Comparison of ENCODE assay signal across 28 cellular contexts in genomic region chr11:111384494-111384893, GRCh38. TPM values are rescaled to one million over a fixed set of nuclear protein-coding genes. Genes with fewer than 3 reads are reported as not detected.
"Had no signal": no experiment of that assay in that cellular context is flagged by ENCODE, and none has a peak within 500 bp of the region (broad histone marks: within the 10 kb centered on the region; RNA-seq: fewer than 3 reads in every experiment).

No MANE protein-coding gene starts in this region.

- FAIRE-seq: K562 had no signal

- H3K9me3 ChIP-seq: adrenal gland, ascending aorta, body of pancreas had no signal

- H3K27me3 ChIP-seq: adrenal gland, ascending aorta, body of pancreas, cardiac muscle cell had no signal

- H3K36me3 ChIP-seq: adrenal gland, ascending aorta, cardiac muscle cell had no signal

- ATAC-seq: activated T-cell treated with anti-CD3 and anti-CD28 coated beads, Interleukin-2, amount 50 U/mL, for 72 hours; body of pancreas; K562; T-cell had no signal

- H3K27ac ChIP-seq: adrenal gland, ascending aorta, body of pancreas, cardiac muscle cell, VCaP had no signal

- H3K4me3 ChIP-seq: adrenal gland, ascending aorta, body of pancreas, cardiac muscle cell, K562 had no signal

- DNase-seq: activated CD4-positive, alpha-beta memory T cell treated with anti-CD3 and anti-CD28 coated beads, Interleukin-2, amount 10 ng/mL, durations not matched to agents 7 days and 5 days; activated CD4-positive, alpha-beta T cell treated with anti-CD3 and anti-CD28 coated beads, Interleukin-2, amount 10 ng/mL, durations not matched to agents 7 days and 5 days; activated CD4-positive, CD25-positive, alpha-beta regulatory T cell; activated gamma-delta T cell treated with Interleukin-2 at 50 U/mL for 16 hours; activated naive CD4-positive, alpha-beta T cell treated with anti-CD3 and anti-CD28 coated beads, Interleukin-2, amount 10 ng/mL, durations not matched to agents 7 days and 5 days; activated naive CD8-positive, alpha-beta T cell treated with anti-CD3 and anti-CD28 coated beads for 36 hours; activated T-cell treated with anti-CD3 and anti-CD28 coated beads for 4 hours; activated T-cell treated with anti-CD3 and anti-CD28 coated beads, Interleukin-2, amount 50 U/mL, for 72 hours; adrenal gland; body of pancreas; Kasumi-1; NCI-H1105 treated with DMSO at 0.1 percent for 48 hours; NCI-H1436 treated with DMSO at 0.1 percent for 48 hours; NCI-H187; NCI-H2081; NCI-H510A treated with DMSO at 0.1 percent for 48 hours; NCI-H69; NK-92 treated with Interleukin-12 subunit alpha and Interleukin-12 subunit beta, amount 100 ng/mL, for 24 hours; OCI-M1; SHP77 treated with DMSO at 0.1 percent for 48 hours; T-cell; T-helper 2 cell; T1000 had no signal

- H3K4me1 ChIP-seq: adrenal gland, ascending aorta had no signal

RNA-seq across cellular contexts. Expression of gene POU2AF1, which starts 5.4 kb away (rescaled TPM):
- total RNA-seq: cardiac muscle cell, SK-MEL-5 had no signal
- polyA plus RNA-seq: cardiac muscle cell, K562 had no signal
